In genomic region chr4:70688795-70689231, GRCh38 we compare ENCODE assay signal across 8 cellular contexts. TPM values are rescaled to one million over a fixed set of nuclear protein-coding genes. Genes with fewer than 3 reads are reported as not detected.
A peak's percentile ranks its signal among the peaks of the same experiment; 100 is the strongest.
DNase-seq lines count a peak whose midpoint lies in the region; ATAC-seq and TF ChIP-seq lines count a peak whose summit lies in the region.

No MANE protein-coding gene starts in this region.

- H3K27ac Mint-ChIP-seq in endodermal cell (peak overlapping the region; percentile 99), nephron (peak overlapping the region; percentile 98 to 100 (median 99))

- no peaks in the 10 kb centered on the region for H3K4me1 ChIP-seq in endodermal cell (ENCODE audit: control insufficient read depth, insufficient read depth, low read length)

- peaks cover 21% of the 10 kb centered on the region for H3K36me3 ChIP-seq in SK-N-MC (ENCODE audit: insufficient read depth, low read length)
- peaks cover 17% of the 10 kb centered on the region for H3K36me3 ChIP-seq in endodermal cell (ENCODE audit: control insufficient read depth, insufficient read depth, low read length)

- H3K9ac ChIP-seq in SK-N-MC (ENCODE audit: insufficient read length) (peak overlapping the region; percentile 95), endodermal cell (ENCODE audit: extremely low read depth, low read length, poor library complexity, severe bottlenecking) (peak overlapping the region; percentile 82)

- 0 to 1% methylated on average over 13 to 19 of the region's 19 CpGs for WGBS in endodermal cell (ENCODE audit: insufficient coverage in 1 of 2, insufficient read length in 1 of 2), 2 experiments

- H3K36me3 Mint-ChIP-seq in endodermal cell (ENCODE audit: low read depth): peaks cover 17% of the 10 kb centered on the region
- H3K36me3 Mint-ChIP-seq in nephron (ENCODE audit: low read depth): peaks cover 25% of the 10 kb centered on the region

- H3K4me3 ChIP-seq in SK-N-MC (peak overlapping the region; percentile 93), endodermal cell (ENCODE audit: low read length) (peak overlapping the region; percentile 98)

- ATAC-seq in GM21576 (IDR thresholded peaks at IDR 0.05; ENCODE audit: unreplicated experiment): peak; percentile 4

- TF ChIP-seq CTCF in endodermal cell (conservative IDR thresholded peaks at IDR 0.05) (no peak), nephron (IDR thresholded peaks at IDR 0.05; ENCODE audit: unreplicated experiment in 3 of 3) (no peak)

- H3K4me3 Mint-ChIP-seq in endodermal cell (peak overlapping the region; percentile 98), nephron (peak overlapping the region; percentile 91 to 94 (median 92))

- H3K27me3 ChIP-seq in endodermal cell (ENCODE audit: control insufficient read depth, insufficient read depth, low read length, poor library complexity, severe bottlenecking): no peaks in the 10 kb centered on the region

- H3K27ac ChIP-seq in SK-N-MC: peak overlapping the region; percentile 61; the same call in 1 of the 2 replicates
- peak overlapping the region; percentile 58 for H3K27ac ChIP-seq in endodermal cell (ENCODE audit: low read depth, low read length)

- H3K9me3 ChIP-seq in SK-N-MC (ENCODE audit: low read depth, low read length): no peaks in the 10 kb centered on the region
- no peaks in the 10 kb centered on the region for H3K9me3 ChIP-seq in endodermal cell (ENCODE audit: control insufficient read depth, low read length)

- H3K4me1 Mint-ChIP-seq in endodermal cell (peaks cover 22% of the 10 kb centered on the region), nephron (peaks cover 32% of the 10 kb centered on the region)

- H3K27me3 Mint-ChIP-seq in endodermal cell (ENCODE audit: insufficient read depth): peaks cover 7% of the 10 kb centered on the region
- no peaks in the 10 kb centered on the region for H3K27me3 Mint-ChIP-seq in nephron (ENCODE audit: low read depth)

- DNase-seq in AG08395 (ENCODE audit: low spot score) (peak; percentile 9), SK-N-MC (ENCODE audit: low read depth, low spot score) (no peak), endodermal cell (peak; percentile 57), DMS153 (lab: John Stamatoyannopoulos, UW) (no peak), NCI-H128 (lab: John Stamatoyannopoulos, UW; ENCODE audit: unreplicated experiment) (no peak), H4 (ENCODE audit: low spot score) (no peak)

- H3K9me3 Mint-ChIP-seq in endodermal cell (no peaks in the 10 kb centered on the region), nephron (no peaks in the 10 kb centered on the region)

RNA-seq across cellular contexts. Expression of gene UTP3, which starts 0.5 kb away (rescaled TPM):
- 10 to 100 TPM; 36.0 to 37.8 TPM for total RNA-seq in endodermal cell
- polyA plus RNA-seq in endodermal cell (2013, experiment 1 of 2): 26.7 TPM
- polyA plus RNA-seq in endodermal cell (2013, experiment 2 of 2): 28.2 TPM
- total RNA-seq in H4 (2014; rRNA removed; shearing (Covaris generic)): 19.7 and 23.6 TPM in 2 replicates

RNA-seq across cellular contexts. Expression of gene JCHAIN, which starts 22.5 kb away (rescaled TPM):
- not detected for total RNA-seq in endodermal cell
- polyA plus RNA-seq in endodermal cell (2013, experiment 1 of 2): not detected
- not detected for polyA plus RNA-seq in endodermal cell (2013, experiment 2 of 2)
- 1.3 TPM in 1 of 2 replicates, not detected in the other for total RNA-seq in H4 (2014; rRNA removed; shearing (Covaris generic))

RNA-seq across cellular contexts. Expression of gene RUFY3, which starts 33.0 kb away (rescaled TPM):
- 10 to 100 TPM; 75.1 to 91.2 TPM for total RNA-seq in endodermal cell
- polyA plus RNA-seq in endodermal cell (2013, experiment 1 of 2): 75.2 TPM
- polyA plus RNA-seq in endodermal cell (2013, experiment 2 of 2): 85.9 TPM
- total RNA-seq in H4 (2014; rRNA removed; shearing (Covaris generic)): 12.0 and 15.5 TPM in 2 replicates

Comparison
In these comparisons a context has a peak if more than half of its experiments do, and no peak if none do; other contexts are left out.
1. DNase-seq: peak in AG08395 (single experiment) and endodermal cell (single experiment); none in SK-N-MC (single experiment), DMS153 (single experiment), NCI-H128 (single experiment) and H4 (single experiment).